ENCODE assay signal across 27 cellular contexts in the genomic region with DNA sequence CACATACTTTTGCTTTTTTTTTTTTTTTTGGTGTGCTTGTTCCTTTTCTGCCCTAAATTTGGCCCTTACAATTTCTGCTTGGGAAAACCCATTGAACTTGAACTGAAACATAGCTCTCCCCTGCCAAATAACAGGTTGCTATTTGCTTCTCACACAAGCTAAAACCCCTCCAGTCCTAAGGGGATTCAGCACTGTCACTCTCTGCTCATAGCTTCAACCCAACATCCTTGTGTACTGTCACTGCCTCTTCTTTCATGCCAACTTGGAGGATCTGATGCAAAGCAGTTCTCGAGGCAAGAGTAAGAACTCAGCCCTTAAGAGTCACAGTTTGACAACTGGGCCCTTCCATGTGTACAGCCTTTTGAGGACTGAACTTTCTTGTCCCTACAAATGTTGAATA. TPM values are rescaled to one million over a fixed set of nuclear protein-coding genes. Genes with fewer than 3 reads are reported as not detected.
DNase-seq lines count a peak whose midpoint lies in the region; ATAC-seq, FAIRE-seq and TF ChIP-seq lines count a peak whose summit lies in the region.
"Had no signal": no experiment of that assay in that cellular context is flagged by ENCODE, and none has a peak within 500 bp of the region (broad histone marks: within the 10 kb centered on the region; RNA-seq: fewer than 3 reads in every experiment).

No MANE protein-coding gene starts in this region.

- H3K4me3 Mint-ChIP-seq in stimulated activated memory B cell treated with anti-CD40 and anti-IgM and Interleukin-4, amounts not matched to agents 10 μg/mL and 1 μg/mL and 100 μg/mL, for 72 hours = no peak overlapping the region
- H3K4me3 Mint-ChIP-seq: CD14-positive monocyte; CD4-positive, alpha-beta memory T cell; CD4-positive, CD25-positive, alpha-beta regulatory T cell; CD8-positive, alpha-beta memory T cell had no signal

- H2AFZ ChIP-seq in H1 (ENCODE audit: low read length) = no peak overlapping the region
- H2AFZ ChIP-seq in PC-3 (ENCODE audit: low read length) = no peak overlapping the region

- no peak overlapping the region for H2AK5ac ChIP-seq in H1 (ENCODE audit: low read depth, low read length)

- POLR2A ChIA-PET in H1 (lab: Charles Lee; ENCODE audit: partially characterized antibody) (no interaction called here), PC-3 (lab: Charles Lee; ENCODE audit: unreplicated experiment) (no interaction called here)

- H3K9me2 ChIP-seq in PC-3 (replicated peaks; ENCODE audit: low read length) = no peaks in the 10 kb centered on the region

- H2BK20ac ChIP-seq in H1 (ENCODE audit: low read length) = peak overlapping the region; percentile 8; the same call in 1 of the 2 replicates

- peaks cover 30 to 36% (median 33%) of the 10 kb centered on the region in 10 experiments for H3K4me1 ChIP-seq in BLaER1 treated with 17β-estradiol and CSF1 and Interleukin-3, amounts not matched to agents 10 nM and 100 nM
- peaks cover 0 to 16% (median 8%) of the 10 kb centered on the region in 4 experiments; a peak in 5 of 7 replicates for H3K4me1 ChIP-seq in H1 (replicated peaks in 1 of 4; ENCODE audit: control insufficient read depth in 3 of 4, insufficient read depth in 4 of 4, low read length in 3 of 4)
- H3K4me1 ChIP-seq in PC-3 (ENCODE audit: insufficient read depth, low read length) = peaks cover 16% of the 10 kb centered on the region

- peaks cover 0 to 85% (median 0%) of the 10 kb centered on the region in 11 experiments; a peak in 8 of 22 replicates for H3K27me3 ChIP-seq in BLaER1 treated with 17β-estradiol and CSF1 and Interleukin-3, amounts not matched to agents 10 nM and 100 nM
- H3K27me3 ChIP-seq in H1 (replicated peaks in 1 of 4; ENCODE audit: control insufficient read depth in 3 of 4, extremely low read depth in 1 of 4, insufficient read depth in 3 of 4, low read length in 3 of 4) = no peaks in the 10 kb centered on the region; a peak in 2 of 7 replicates
- no peaks in the 10 kb centered on the region for H3K27me3 ChIP-seq in PC-3 (ENCODE audit: low read length)
- H3K27me3 ChIP-seq: BE2C had no signal

- no peak overlapping the region for H4K5ac ChIP-seq in H1 (ENCODE audit: insufficient read length, low read depth, low read length)

- no peaks in the 10 kb centered on the region for H3K36me3 Mint-ChIP-seq in stimulated activated memory B cell treated with anti-CD40 and anti-IgM and Interleukin-4, amounts not matched to agents 10 μg/mL and 1 μg/mL and 100 μg/mL, for 72 hours
- H3K36me3 Mint-ChIP-seq: CD14-positive monocyte; CD4-positive, alpha-beta memory T cell; CD4-positive, CD25-positive, alpha-beta regulatory T cell; CD8-positive, alpha-beta memory T cell had no signal

- no peak for TF ChIP-seq EP300 in H1 (IDR thresholded peaks at IDR 0.05; ENCODE audit: borderline replicate concordance in 1 of 2, low read depth in 2 of 2, low read length in 2 of 2)

- intact Hi-C loops in PC-3 (cut with micrococcal nuclease) = no loop called here

- no peaks in the 10 kb centered on the region for H3F3A ChIP-seq in PC-3 (ENCODE audit: low read length, unreplicated experiment)

- H3K79me2 ChIP-seq in H1 (ENCODE audit: control insufficient read depth in 1 of 2, insufficient read depth in 2 of 2, low read length in 2 of 2) = no peaks in the 10 kb centered on the region
- H3K79me2 ChIP-seq in PC-3 (ENCODE audit: low read length) = no peaks in the 10 kb centered on the region

- H3K9me3 ChIP-seq in BLaER1 treated with 17β-estradiol and CSF1 and Interleukin-3, amounts not matched to agents 10 nM and 100 nM (replicated peaks in 1 of 11) = no peaks in the 10 kb centered on the region
- H3K9me3 ChIP-seq in H1 (ENCODE audit: insufficient read depth in 2 of 2, low read depth in 1 of 2, low read length in 1 of 2) (no peaks in the 10 kb centered on the region), PC-3 (ENCODE audit: low read length) (no peaks in the 10 kb centered on the region)
- H3K9me3 ChIP-seq: BE2C had no signal

- no peaks in the 10 kb centered on the region for H3K9me3 Mint-ChIP-seq in stimulated activated memory B cell treated with anti-CD40 and anti-IgM and Interleukin-4, amounts not matched to agents 10 μg/mL and 1 μg/mL and 100 μg/mL, for 72 hours
- H3K9me3 Mint-ChIP-seq: CD14-positive monocyte; CD4-positive, alpha-beta memory T cell had no signal

- no peak overlapping the region for H4K91ac ChIP-seq in H1 (replicated peaks; ENCODE audit: insufficient read length, low read length)

- H3K4me2 ChIP-seq in BLaER1 treated with 17β-estradiol and CSF1 and Interleukin-3, amounts not matched to agents 10 nM and 100 nM = peak overlapping the region; percentile 43 to 83 (median 74)
- H3K4me2 ChIP-seq in H1 (ENCODE audit: insufficient read depth in 1 of 2, low read depth in 2 of 2, low read length in 2 of 2) (no peak overlapping the region), PC-3 (ENCODE audit: low read length) (no peak overlapping the region)

- H3K27ac Mint-ChIP-seq in stimulated activated memory B cell treated with anti-CD40 and anti-IgM and Interleukin-4, amounts not matched to agents 10 μg/mL and 1 μg/mL and 100 μg/mL, for 72 hours = no peak overlapping the region
- H3K27ac Mint-ChIP-seq: CD14-positive monocyte; CD4-positive, alpha-beta memory T cell; CD8-positive, alpha-beta memory T cell had no signal

- H4K20me1 ChIP-seq in BLaER1 treated with 17β-estradiol and CSF1 and Interleukin-3, amounts not matched to agents 10 nM and 100 nM = peaks cover 0 to 15% (median 0%) of the 10 kb centered on the region in 11 experiments; a peak in 3 of 22 replicates
- H4K20me1 ChIP-seq in H1 (replicated peaks in 1 of 2; ENCODE audit: control insufficient read depth in 1 of 2, insufficient read depth in 2 of 2, low read length in 2 of 2) (no peaks in the 10 kb centered on the region), PC-3 (ENCODE audit: low read length) (no peaks in the 10 kb centered on the region)

- 0% methylated on average over 1 of the region's 1 CpG; no CpG with 5 or more reads in 1 of the 2 experiments for WGBS in H1 (ENCODE audit: extremely low coverage in 1 of 2, insufficient coverage in 1 of 2, insufficient read length in 1 of 2, insufficient replicate concordance in 2 of 2, low coverage in 1 of 2, low lambda C conversion rate in 2 of 2, missing lambda C conversion rate in 1 of 2), 2 experiments

- peaks cover 10% of the 10 kb centered on the region for H3K4me1 Mint-ChIP-seq in stimulated activated memory B cell treated with anti-CD40 and anti-IgM and Interleukin-4, amounts not matched to agents 10 μg/mL and 1 μg/mL and 100 μg/mL, for 72 hours
- H3K4me1 Mint-ChIP-seq: CD4-positive, alpha-beta memory T cell; CD4-positive, CD25-positive, alpha-beta regulatory T cell; CD8-positive, alpha-beta memory T cell had no signal

- H3K79me1 ChIP-seq in H1 (ENCODE audit: low read depth, low read length) = no peaks in the 10 kb centered on the region

- H3K9ac ChIP-seq in BLaER1 treated with 17β-estradiol and CSF1 and Interleukin-3, amounts not matched to agents 10 nM and 100 nM = no peak overlapping the region
- H3K9ac ChIP-seq in H1 (replicated peaks in 1 of 4; ENCODE audit: extremely low read depth in 1 of 4, low read depth in 3 of 4, low read length in 3 of 4) (no peak overlapping the region), PC-3 (ENCODE audit: low read length) (no peak overlapping the region)

- H3K56ac ChIP-seq in H1 (replicated peaks; ENCODE audit: insufficient read length, low read depth, low read length) = no peak overlapping the region

- BruUV-seq in PC-3 (replicated peaks; lab: Mats Ljungman, UMichigan) = no TSS peak

- no peaks in the 10 kb centered on the region for H3K36me3 ChIP-seq in BLaER1 treated with 17β-estradiol and CSF1 and Interleukin-3, amounts not matched to agents 10 nM and 100 nM
- no peaks in the 10 kb centered on the region for H3K36me3 ChIP-seq in H1 (ENCODE audit: control insufficient read depth in 2 of 4, insufficient read depth in 4 of 4, low read length in 3 of 4)
- H3K36me3 ChIP-seq in PC-3 (ENCODE audit: low read depth, low read length) = no peaks in the 10 kb centered on the region
- H3K36me3 ChIP-seq: BE2C had no signal

- H3K4me3 ChIP-seq in BLaER1 treated with 17β-estradiol and CSF1 and Interleukin-3, amounts not matched to agents 10 nM and 100 nM = no peak overlapping the region
- H3K4me3 ChIP-seq in H1 (ENCODE audit: extremely low read depth in 1 of 4, insufficient read depth in 2 of 4, low read depth in 3 of 4, low read length in 4 of 4) (no peak overlapping the region), PC-3 (ENCODE audit: low read length) (no peak overlapping the region)
- H3K4me3 ChIP-seq: GM12878 had no signal

- H2BK12ac ChIP-seq in H1 (ENCODE audit: low read depth, low read length) = 0 out of 2 replicates have a peak overlapping the region, but pooled peaks have one; percentile 13

- no peak overlapping the region for H2BK5ac ChIP-seq in H1 (ENCODE audit: low read depth, low read length)

- no peak overlapping the region for H4K8ac ChIP-seq in H1 (ENCODE audit: extremely low read depth, insufficient read depth, low read length)

- DNase-seq in H1 (ENCODE audit: low read depth in 1 of 2, low spot score in 2 of 2) = no peak
- DNase-seq in cerebellum (ENCODE audit: low spot score) = no peak
- DNase-seq in PC-3 = no peak
- DNase-seq: 8988T; ACHN; BE2C; C1 segment of cervical spinal cord; CD4-positive, alpha-beta memory T cell; CD4-positive, CD25-positive, alpha-beta regulatory T cell; CD8-positive, alpha-beta memory T cell; COR-L47; DMS 273 treated with DMSO at 0.1 percent for 48 hours; DMS153; DMS53; DMS79; DND-41; EL; GDM1 had no signal

- TF ChIP-seq RAD21 in H1 (IDR thresholded peaks at IDR 0.05 in 1 of 2, conservative IDR thresholded peaks at IDR 0.05 in 1 of 2; ENCODE audit: low read depth in 2 of 2, low read length in 2 of 2) = no peak

- no peak for FAIRE-seq in H1 (lab: Jason Lieb, UNC)
- FAIRE-seq: A204.1, GM12878, GM12892, GM19239 had no signal

- no peaks in the 10 kb centered on the region for H3K23me2 ChIP-seq in H1 (ENCODE audit: low read depth, low read length)

- H2BK15ac ChIP-seq in H1 (ENCODE audit: low read length) = no peak overlapping the region

- CTCF ChIA-PET in H1 (lab: Charles Lee; ENCODE audit: partially characterized antibody) = interaction anchor here (0.6 to 3.3 kb wide), 5 partner anchors 9 to 759 kb away, joined by 3 to 10 read pairs (median 3); no protein-coding TSS in a partner anchor
- CTCF ChIA-PET in PC-3 (lab: Charles Lee) = no interaction called here

- H3K4ac ChIP-seq in H1 (replicated peaks; ENCODE audit: insufficient read length, low read depth, low read length) = no peak overlapping the region

- H3K27ac ChIP-seq in BLaER1 treated with 17β-estradiol and CSF1 and Interleukin-3, amounts not matched to agents 10 nM and 100 nM = no peak overlapping the region
- H3K27ac ChIP-seq in H1 (ENCODE audit: low read depth, low read length) = no peak overlapping the region
- no peak overlapping the region for H3K27ac ChIP-seq in PC-3 (ENCODE audit: low read length)

- H3K23ac ChIP-seq in H1 (ENCODE audit: insufficient read length) = no peak overlapping the region

- H2BK120ac ChIP-seq in H1 (replicated peaks; ENCODE audit: low read depth, low read length) = peak overlapping the region; percentile 33

- no peak overlapping the region for H3K18ac ChIP-seq in H1 (ENCODE audit: extremely low read depth, low read length)

- H3K27me3 Mint-ChIP-seq in stimulated activated memory B cell treated with anti-CD40 and anti-IgM and Interleukin-4, amounts not matched to agents 10 μg/mL and 1 μg/mL and 100 μg/mL, for 72 hours = peaks cover 59% of the 10 kb centered on the region

- no peak for TF ChIP-seq CTCF in H1 (IDR thresholded peaks at IDR 0.05; ENCODE audit: control extremely low read depth in 1 of 3, insufficient read depth in 1 of 3, low read depth in 1 of 3, low read length in 3 of 3)
- no peak for TF ChIP-seq CTCF in PC-3 (conservative IDR thresholded peaks at IDR 0.05; ENCODE audit: low read depth, low read length)

- ATAC-seq in stimulated activated memory B cell treated with anti-CD40 and anti-IgM and Interleukin-4, amounts not matched to agents 10 μg/mL and 1 μg/mL and 100 μg/mL, for 72 hours = peak; percentile 75
- ATAC-seq in HG03108 (IDR thresholded peaks at IDR 0.05; ENCODE audit: unreplicated experiment) = no peak
- ATAC-seq in PC-3 = no peak
- ATAC-seq in GM19324 (IDR thresholded peaks at IDR 0.05; ENCODE audit: low FRiP score, unreplicated experiment) = no peak
- ATAC-seq: GM12878 had no signal

- TF ChIP-seq POLR2A in H1 (IDR thresholded peaks at IDR 0.05; ENCODE audit: control extremely low read depth in 1 of 2, low read depth in 2 of 2, low read length in 2 of 2) = no peak

- H3K14ac ChIP-seq in H1 (ENCODE audit: insufficient read length) = no peak overlapping the region

RNA-seq across cellular contexts. Expression of a gene that starts 30.6 kb away (rescaled TPM):
- 36.9 and 37.8 TPM in 2 replicates for total RNA-seq in H1 (2021; fragmentation: NEBNext Ultra II Directional; extraction: Animal tissue kit (Norgen Biotek cat#: 25700))
- 26.7 and 32.0 TPM in 2 replicates for polyA plus RNA-seq in H1 (2011; rRNA removed)
- 23.9 TPM for polyA plus RNA-seq in H1 (2011; cell fraction: cytosol; rRNA removed)
- 56.3 TPM for polyA plus RNA-seq in H1 (2011; cell fraction: nucleus; rRNA removed)
- 35.4 to 38.0 TPM (median 37.0 TPM) in 4 replicates for polyA plus RNA-seq in H1 (2012, experiment 1 of 2)
- 10.6 TPM for polyA plus RNA-seq in H1 (2012, experiment 2 of 2)
- polyA plus RNA-seq in H1 (2013, experiment 1 of 2) = 46.7 TPM
- polyA plus RNA-seq in H1 (2013, experiment 2 of 2) = 42.5 TPM
- polyA minus RNA-seq in H1 (2011; rRNA and poly(A)+ RNA removed) = 78.9 and 87.3 TPM in 2 replicates
- 24.7 TPM for polyA minus RNA-seq in H1 (2011; cell fraction: cytosol; rRNA and poly(A)+ RNA removed)
- polyA minus RNA-seq in H1 (2011; cell fraction: nucleus; rRNA and poly(A)+ RNA removed) = 82.2 TPM
- total RNA-seq in cerebellum (46.0 TPM), PC-3 (2014; rRNA removed) (18.3 and 19.9 TPM in 2 replicates)
- total RNA-seq: CD4-positive, CD25-positive, alpha-beta regulatory T cell had no signal
- polyA plus RNA-seq: CD4-positive, alpha-beta memory T cell; CD8-positive, alpha-beta memory T cell had no signal

Comparison
In these comparisons a context has a peak if more than half of its experiments do, and no peak if none do; other contexts are left out.
1. H3K4me2 ChIP-seq: peak in BLaER1 treated with 17β-estradiol and CSF1 and Interleukin-3, amounts not matched to agents 10 nM and 100 nM (11 of 11); none in H1 (0 of 2) and PC-3 (single experiment).